In the genomic region with DNA sequence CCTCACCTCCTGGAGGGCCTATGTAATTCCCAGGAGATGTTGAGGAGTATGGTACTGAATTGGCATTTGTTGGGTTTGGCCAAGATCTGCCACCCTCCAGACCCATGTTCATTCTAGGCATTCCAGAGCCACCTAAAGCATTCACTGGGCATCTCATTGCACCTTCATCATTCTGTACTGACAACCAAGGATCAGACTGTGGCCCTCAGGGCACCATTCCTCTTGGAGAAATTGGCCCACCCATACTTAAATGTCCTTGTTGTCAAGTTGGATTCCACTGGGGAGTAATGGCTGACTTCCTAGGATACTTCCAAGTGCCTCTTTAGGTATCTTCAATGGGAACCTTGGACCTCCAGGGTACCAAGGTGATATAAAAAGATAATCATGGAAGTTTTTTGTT, we compare ENCODE assay signal across 6 cellular contexts.
"Had no signal": no experiment of that assay in that cellular context is flagged by ENCODE, and none has a peak within 500 bp of the region (broad histone marks: within the 10 kb centered on the region; RNA-seq: fewer than 3 reads in every experiment).

No MANE protein-coding gene starts in this region.

- H3K36me3 ChIP-seq: HAP-1 had no signal

- H2AFZ ChIP-seq: GM23338 had no signal

- H3K4me2 ChIP-seq: GM23338 had no signal

- ATAC-seq: HCT116, HepG2 had no signal

- DNase-seq: HFFc6 had no signal

- H3K4me3 ChIP-seq: GM23338, HAP-1 had no signal

- H3K27ac ChIP-seq: HL-60 had no signal

- H3K9me3 ChIP-seq: HAP-1 had no signal
